8 cellular contexts compared by ENCODE assay signal in the genomic region with DNA sequence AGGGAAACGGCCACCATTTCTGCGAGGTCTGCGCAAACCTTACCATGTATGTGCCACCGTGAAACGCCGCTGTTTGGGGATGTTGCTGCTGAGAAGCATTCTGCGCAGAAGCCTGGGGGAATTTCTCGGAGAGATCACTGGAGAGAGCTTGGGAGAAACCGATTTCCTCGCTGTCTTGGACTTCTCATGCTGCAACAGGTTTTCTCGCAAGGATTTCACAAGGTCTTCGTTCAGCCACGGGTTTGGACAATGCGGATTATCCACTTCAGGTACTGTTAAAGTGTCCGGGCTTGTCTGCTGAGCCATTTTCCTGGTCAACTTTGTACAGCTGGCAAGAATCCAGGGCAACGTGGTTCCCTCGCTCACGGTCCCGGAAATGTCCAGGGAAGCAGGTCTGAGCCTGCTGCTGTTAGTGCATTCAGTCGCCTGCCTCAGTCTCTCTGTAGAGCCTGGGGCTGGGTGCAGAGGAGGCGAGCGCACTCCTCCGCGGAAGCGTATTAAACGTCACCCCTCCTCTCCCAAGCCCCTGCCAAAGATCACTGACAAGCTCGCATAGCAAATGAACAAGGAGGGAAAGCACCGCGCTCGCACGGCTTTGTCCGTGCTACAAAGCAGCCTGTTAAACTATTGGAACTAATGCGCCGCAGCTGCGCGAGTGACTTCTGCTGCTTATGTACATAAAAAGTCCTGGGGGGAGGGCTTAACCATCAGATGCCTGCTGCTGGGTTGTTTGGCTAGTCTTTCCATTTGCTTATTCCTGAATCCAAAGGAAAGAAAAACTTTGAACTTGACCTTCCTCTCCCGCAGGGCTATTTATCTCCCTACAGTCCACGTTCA.
DNase-seq lines count a peak whose midpoint lies in the region; ATAC-seq, FAIRE-seq and TF ChIP-seq lines count a peak whose summit lies in the region.

No MANE protein-coding gene starts in this region.

- H3K9me3 ChIP-seq in astrocyte (ENCODE audit: insufficient read depth, low read depth, low read length) (no peaks in the 10 kb centered on the region), iPS DF 6.9 (ENCODE audit: control insufficient read depth, insufficient read depth, low read length) (no peaks in the 10 kb centered on the region)

- H3K27ac Mint-ChIP-seq in astrocyte (ENCODE audit: unreplicated experiment) = peak overlapping the region; percentile 76

- H3K27me3 ChIP-seq in astrocyte (ENCODE audit: insufficient read depth, low read length) (no peaks in the 10 kb centered on the region), iPS DF 6.9 (ENCODE audit: control insufficient read depth, insufficient read depth, low read length) (peaks cover 7% of the 10 kb centered on the region)

- peaks cover 7% of the 10 kb centered on the region for H3K79me2 ChIP-seq in astrocyte (ENCODE audit: insufficient read depth, low read length)

- no CpG with 5 or more reads among the region's 38 CpGs for WGBS in iPS DF 6.9 (ENCODE audit: insufficient coverage, insufficient read length)

- no peaks in the 10 kb centered on the region for H3K27me3 Mint-ChIP-seq in astrocyte (ENCODE audit: low read depth, unreplicated experiment)

- peak overlapping the region; percentile 90 for H3K9ac ChIP-seq in astrocyte (ENCODE audit: low read length)

- peaks cover 26% of the 10 kb centered on the region for H3K4me1 Mint-ChIP-seq in astrocyte (ENCODE audit: low read depth, unreplicated experiment)

- peak overlapping the region; percentile 91 for H3K4me3 ChIP-seq in astrocyte (ENCODE audit: insufficient read depth, low read depth, low read length)
- H3K4me3 ChIP-seq in iPS DF 6.9 (ENCODE audit: low read length) = peak overlapping the region; percentile 11; the same call in 1 of the 2 replicates

- no peak for FAIRE-seq in astrocyte (lab: Jason Lieb, UNC)
- FAIRE-seq in frontal cortex (lab: Jason Lieb, UNC) = no peak

- ATAC-seq in HG02588 (IDR thresholded peaks at IDR 0.05; ENCODE audit: unreplicated experiment) = peak; percentile 62

- peak overlapping the region; percentile 73 for H3K27ac ChIP-seq in astrocyte (ENCODE audit: low read depth, low read length)
- no peak overlapping the region for H3K27ac ChIP-seq in iPS DF 6.9 (ENCODE audit: low read length)

- H3K36me3 ChIP-seq in astrocyte (ENCODE audit: insufficient read depth, low read length) = no peaks in the 10 kb centered on the region
- H3K36me3 ChIP-seq in iPS DF 6.9 (ENCODE audit: control insufficient read depth, insufficient read depth, low read length) = no peaks in the 10 kb centered on the region

- no peaks in the 10 kb centered on the region for H4K20me1 ChIP-seq in astrocyte (ENCODE audit: insufficient read depth, low read length)

- peak overlapping the region; percentile 98 for H3K4me2 ChIP-seq in astrocyte (ENCODE audit: low read length)

- peak overlapping the region; percentile 94 for H2AFZ ChIP-seq in astrocyte (ENCODE audit: low read depth, low read length)

- DNase-seq in DMS53 (lab: John Stamatoyannopoulos, UW) (peak; percentile 91), NCI-H748 treated with DMSO at 0.1 percent for 48 hours (lab: John Stamatoyannopoulos, UW) (peak; percentile 85), astrocyte (ENCODE audit: low read depth) (peak; percentile 87), iPS DF 6.9 (ENCODE audit: low read depth, low spot score) (no peak), renal cortical epithelial cell (ENCODE audit: low read depth) (peak; percentile 66), AG08396 (ENCODE audit: low spot score) (no peak), frontal cortex (ENCODE audit: low spot score in 2 of 2) (no peak)

- peak overlapping the region; percentile 90 for H3K4me3 Mint-ChIP-seq in astrocyte (ENCODE audit: unreplicated experiment)

- no peak for TF ChIP-seq CTCF in astrocyte (IDR thresholded peaks at IDR 0.05; ENCODE audit: insufficient read depth, low read depth, low read length)

- no peaks in the 10 kb centered on the region for H3K36me3 Mint-ChIP-seq in astrocyte (ENCODE audit: low read depth, unreplicated experiment)

- peaks cover 14% of the 10 kb centered on the region for H3K4me1 ChIP-seq in astrocyte (ENCODE audit: insufficient read depth, low read length)
- H3K4me1 ChIP-seq in iPS DF 6.9 (ENCODE audit: control insufficient read depth, insufficient read depth, low read length) = no peaks in the 10 kb centered on the region

- no peaks in the 10 kb centered on the region for H3K9me3 Mint-ChIP-seq in astrocyte (ENCODE audit: unreplicated experiment)

Comparison
In these comparisons a context has a peak if more than half of its experiments do, and no peak if none do; other contexts are left out.
1. DNase-seq: peak in DMS53 (single experiment), NCI-H748 treated with DMSO at 0.1 percent for 48 hours (single experiment), astrocyte (single experiment) and renal cortical epithelial cell (single experiment); none in iPS DF 6.9 (single experiment), AG08396 (single experiment) and frontal cortex (0 of 2).